Comparison of ENCODE assay signal across 17 cellular contexts in the genomic region with DNA sequence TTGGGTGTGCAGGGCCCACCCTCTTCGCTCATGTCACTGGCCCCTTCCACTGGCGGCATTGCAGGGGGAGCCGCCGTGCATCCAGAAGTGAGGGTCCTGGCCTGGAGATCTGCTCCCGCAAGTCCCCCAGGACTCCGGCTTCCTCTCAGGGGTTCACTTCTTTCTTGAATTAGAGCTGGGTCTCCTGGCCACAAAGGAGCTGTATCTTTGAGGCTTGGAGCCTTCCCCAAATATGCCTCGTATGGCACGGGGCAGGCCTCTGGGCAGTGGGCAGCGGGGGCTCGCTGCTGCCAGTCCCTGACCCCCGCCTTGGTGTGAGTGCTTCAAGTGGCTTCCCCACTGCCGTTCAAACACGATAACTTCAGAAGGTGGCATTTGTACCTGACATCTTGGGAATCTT. TPM values are rescaled to one million over a fixed set of nuclear protein-coding genes. Genes with fewer than 3 reads are reported as not detected.
DNase-seq lines count a peak whose midpoint lies in the region; ATAC-seq and TF ChIP-seq lines count a peak whose summit lies in the region.
"Had no signal": no experiment of that assay in that cellular context is flagged by ENCODE, and none has a peak within 500 bp of the region (broad histone marks: within the 10 kb centered on the region; RNA-seq: fewer than 3 reads in every experiment).

No MANE protein-coding gene starts in this region.

- peaks cover 9% of the 10 kb centered on the region for H3K27me3 Mint-ChIP-seq in activated CD8-positive, alpha-beta memory T cell treated with anti-CD3 and anti-CD28 coated beads, Interleukin-2, amount 10 ng/mL, durations not matched to agents 7 days and 5 days
- peaks cover 2% of the 10 kb centered on the region; the same call in 1 of the 2 replicates for H3K27me3 Mint-ChIP-seq in HFFc6 (ENCODE audit: insufficient read depth)

- no peak for DNase-seq in activated CD8-positive, alpha-beta memory T cell treated with anti-CD3 and anti-CD28 coated beads, Interleukin-2, amount 10 ng/mL, durations not matched to agents 7 days and 5 days
- DNase-seq in activated CD8-positive, alpha-beta memory T cell treated with anti-CD3 and anti-CD28 coated beads for 24 hours = no peak
- peak; percentile 35 for DNase-seq in islet precursor cell
- no peak for DNase-seq in smooth muscle cell (lab: John Stamatoyannopoulos, UW; ENCODE audit: unreplicated experiment)
- DNase-seq in HFFc6 = no peak
- DNase-seq in NCI-H510A (lab: John Stamatoyannopoulos, UW) = no peak
- no peak for DNase-seq in prostate gland (ENCODE audit: low spot score)
- DNase-seq: ACHN; kidney glomerular epithelial cell; NCI-H1048; NCI-H2107; NCI-H82; stimulated activated CD4-positive, alpha-beta T cell treated with anti-CD3 and anti-CD28 coated beads, Interleukin-2, amount 100 ng/mL, for 48 hours; T-helper 9 cell had no signal

- CTCF ChIA-PET in activated CD8-positive, alpha-beta memory T cell treated with anti-CD3 and anti-CD28 coated beads, Interleukin-2, amount 10 ng/mL, durations not matched to agents 7 days and 5 days (lab: Charles Lee) = interaction anchor here (0.7 to 3.1 kb wide), 10 partner anchors 8 to 121 kb away, joined by 3 to 12 read pairs (median 3); no protein-coding TSS in a partner anchor

- H3K9me3 ChIP-seq in OCI-LY3 (ENCODE audit: insufficient read depth, low read length) (no peaks in the 10 kb centered on the region; the same call in 1 of the 2 replicates), smooth muscle cell (replicated peaks; ENCODE audit: low read depth) (no peaks in the 10 kb centered on the region), prostate gland (no peaks in the 10 kb centered on the region)

- TF ChIP-seq POLR2A in prostate gland (IDR thresholded peaks at IDR 0.05) = no peak

- no peak overlapping the region for H3K4me2 ChIP-seq in OCI-LY3 (ENCODE audit: low read length)
- no peak overlapping the region for H3K4me2 ChIP-seq in smooth muscle cell

- no peaks in the 10 kb centered on the region for H3K27me3 ChIP-seq in OCI-LY3 (ENCODE audit: low read depth, low read length)
- no peaks in the 10 kb centered on the region for H3K27me3 ChIP-seq in smooth muscle cell (ENCODE audit: low read depth)
- no peaks in the 10 kb centered on the region for H3K27me3 ChIP-seq in prostate gland (replicated peaks; ENCODE audit: insufficient read depth)

- no peak for TF ChIP-seq CTCF in OCI-LY3 (IDR thresholded peaks at IDR 0.05; ENCODE audit: low read depth, low read length)
- no peak for TF ChIP-seq CTCF in smooth muscle cell (IDR thresholded peaks at IDR 0.05; ENCODE audit: borderline replicate concordance, insufficient read depth, poor library complexity, severe bottlenecking)
- TF ChIP-seq CTCF in HFFc6 (IDR thresholded peaks at IDR 0.05) = no peak
- no peak for TF ChIP-seq CTCF in prostate gland (IDR thresholded peaks at IDR 0.05)

- intact Hi-C loops in prostate gland (cut with DNase I) = no loop called here

- H3K4me3 ChIP-seq in OCI-LY3 (ENCODE audit: low read length) (no peak overlapping the region), smooth muscle cell (no peak overlapping the region), prostate gland (no peak overlapping the region)

- no peak overlapping the region for H3K9ac ChIP-seq in OCI-LY3 (ENCODE audit: low read length)
- no peak overlapping the region for H3K9ac ChIP-seq in smooth muscle cell (ENCODE audit: low read depth)

- H3F3A ChIP-seq in smooth muscle cell (ENCODE audit: low read depth) = peaks cover 12% of the 10 kb centered on the region

- H3K9me3 Mint-ChIP-seq in activated CD8-positive, alpha-beta memory T cell treated with anti-CD3 and anti-CD28 coated beads, Interleukin-2, amount 10 ng/mL, durations not matched to agents 7 days and 5 days (ENCODE audit: low read depth) = no peaks in the 10 kb centered on the region
- no peaks in the 10 kb centered on the region for H3K9me3 Mint-ChIP-seq in HFFc6

- peaks cover 2% of the 10 kb centered on the region for H3K36me3 Mint-ChIP-seq in activated CD8-positive, alpha-beta memory T cell treated with anti-CD3 and anti-CD28 coated beads, Interleukin-2, amount 10 ng/mL, durations not matched to agents 7 days and 5 days
- H3K36me3 Mint-ChIP-seq in HFFc6 (ENCODE audit: low read depth) = no peaks in the 10 kb centered on the region

- no peak for ATAC-seq in activated CD8-positive, alpha-beta memory T cell treated with anti-CD3 and anti-CD28 coated beads, Interleukin-2, amount 10 ng/mL, durations not matched to agents 7 days and 5 days

- no peaks in the 10 kb centered on the region for H3K36me3 ChIP-seq in OCI-LY3 (replicated peaks; ENCODE audit: low read depth, low read length)
- no peaks in the 10 kb centered on the region for H3K36me3 ChIP-seq in smooth muscle cell (ENCODE audit: low read depth)
- H3K36me3 ChIP-seq in prostate gland = no peaks in the 10 kb centered on the region

- peak overlapping the region; percentile 43 for H3K27ac Mint-ChIP-seq in activated CD8-positive, alpha-beta memory T cell treated with anti-CD3 and anti-CD28 coated beads, Interleukin-2, amount 10 ng/mL, durations not matched to agents 7 days and 5 days
- no peak overlapping the region for H3K27ac Mint-ChIP-seq in HFFc6

- no peak overlapping the region for H2AFZ ChIP-seq in OCI-LY3 (ENCODE audit: low read depth, low read length)
- H2AFZ ChIP-seq in smooth muscle cell (ENCODE audit: low read depth) = no peak overlapping the region

- no peaks in the 10 kb centered on the region for H3K79me2 ChIP-seq in OCI-LY3 (ENCODE audit: low read length)
- peaks cover 4% of the 10 kb centered on the region for H3K79me2 ChIP-seq in smooth muscle cell (ENCODE audit: low read depth)

- H3K27ac ChIP-seq in OCI-LY3 (ENCODE audit: low read length) = peak overlapping the region; percentile 44
- H3K27ac ChIP-seq in smooth muscle cell (ENCODE audit: low read depth) = peak overlapping the region; percentile 46
- no peak overlapping the region for H3K27ac ChIP-seq in prostate gland

- H4K20me1 ChIP-seq in OCI-LY3 (ENCODE audit: insufficient read depth, low read length) (no peaks in the 10 kb centered on the region), smooth muscle cell (ENCODE audit: low read depth) (no peaks in the 10 kb centered on the region)

- no peak overlapping the region for H3K4me3 Mint-ChIP-seq in activated CD8-positive, alpha-beta memory T cell treated with anti-CD3 and anti-CD28 coated beads, Interleukin-2, amount 10 ng/mL, durations not matched to agents 7 days and 5 days
- no peak overlapping the region for H3K4me3 Mint-ChIP-seq in HFFc6

- H3K4me1 ChIP-seq in OCI-LY3 (ENCODE audit: low read length) (peaks cover 56% of the 10 kb centered on the region), smooth muscle cell (ENCODE audit: low read depth) (peaks cover 7% of the 10 kb centered on the region), prostate gland (replicated peaks) (peaks cover 3% of the 10 kb centered on the region)

- WGBS in smooth muscle cell (ENCODE audit: low lambda C conversion rate) = 97% methylated on average over 13 of the region's 13 CpGs
- 92% methylated on average over 13 of the region's 13 CpGs for WGBS in prostate gland

- H3K4me1 Mint-ChIP-seq in activated CD8-positive, alpha-beta memory T cell treated with anti-CD3 and anti-CD28 coated beads, Interleukin-2, amount 10 ng/mL, durations not matched to agents 7 days and 5 days = peaks cover 76% of the 10 kb centered on the region
- peaks cover 24% of the 10 kb centered on the region for H3K4me1 Mint-ChIP-seq in HFFc6 (ENCODE audit: low read depth)

RNA-seq across cellular contexts. Expression of a gene that starts 7.4 kb away (rescaled TPM):
- total RNA-seq in activated CD8-positive, alpha-beta memory T cell treated with anti-CD3 and anti-CD28 coated beads, Interleukin-2, amount 10 ng/mL, durations not matched to agents 7 days and 5 days = 100 to 1,000 TPM in 1 of 2 experiments, 10 to 100 TPM in 1; 53.7 to 166 TPM
- 392 and 393 TPM in 2 replicates for total RNA-seq in smooth muscle cell
- 3,295 and 4,132 TPM in 2 replicates for polyA plus RNA-seq in smooth muscle cell
- total RNA-seq in HFFc6 (2021; fragmentation: NEBNext Ultra II Directional; extraction: Animal tissue kit (Norgen Biotek cat#: 25700)) = 100 to 1,000 TPM; 399 to 531 (median 452) TPM
- total RNA-seq in prostate gland = 100 to 1,000 TPM; 123 to 477 TPM

RNA-seq across cellular contexts. Expression of a gene that starts 14.2 kb away (rescaled TPM):
- 100 to 1,000 TPM; 459 to 909 TPM for total RNA-seq in activated CD8-positive, alpha-beta memory T cell treated with anti-CD3 and anti-CD28 coated beads, Interleukin-2, amount 10 ng/mL, durations not matched to agents 7 days and 5 days
- total RNA-seq in smooth muscle cell = 355 TPM in 2 replicates
- polyA plus RNA-seq in smooth muscle cell = 599 and 726 TPM in 2 replicates
- 10 to 100 TPM; 23.5 to 36.1 (median 30.0) TPM for total RNA-seq in HFFc6 (2021; fragmentation: NEBNext Ultra II Directional; extraction: Animal tissue kit (Norgen Biotek cat#: 25700))
- total RNA-seq in prostate gland = 100 to 1,000 TPM in 1 of 2 donors, 10 to 100 TPM in 1; 73.9 to 182 TPM

RNA-seq across cellular contexts. Expression of a gene that starts 20.4 kb away (rescaled TPM):
- total RNA-seq in activated CD8-positive, alpha-beta memory T cell treated with anti-CD3 and anti-CD28 coated beads, Interleukin-2, amount 10 ng/mL, durations not matched to agents 7 days and 5 days = 1,000 to 10,000 TPM in 1 of 2 experiments, 100 to 1,000 TPM in 1; 646 to 1,401 TPM
- total RNA-seq in smooth muscle cell = 210 and 211 TPM in 2 replicates
- 1,227 and 1,486 TPM in 2 replicates for polyA plus RNA-seq in smooth muscle cell
- 100 to 1,000 TPM; 257 to 325 (median 291) TPM for total RNA-seq in HFFc6 (2021; fragmentation: NEBNext Ultra II Directional; extraction: Animal tissue kit (Norgen Biotek cat#: 25700))
- total RNA-seq in prostate gland = 100 to 1,000 TPM in 1 of 2 donors, 10 to 100 TPM in 1; 96.6 to 149 TPM

RNA-seq across cellular contexts. Expression of a gene that starts 28.7 kb away (rescaled TPM):
- total RNA-seq in activated CD8-positive, alpha-beta memory T cell treated with anti-CD3 and anti-CD28 coated beads, Interleukin-2, amount 10 ng/mL, durations not matched to agents 7 days and 5 days = not detected
- not detected in 2 replicates for total RNA-seq in smooth muscle cell
- not detected in 2 replicates for polyA plus RNA-seq in smooth muscle cell
- total RNA-seq in HFFc6 (2021; fragmentation: NEBNext Ultra II Directional; extraction: Animal tissue kit (Norgen Biotek cat#: 25700)) = not detected
- total RNA-seq in prostate gland = not detected
- total RNA-seq: activated CD8-positive, alpha-beta memory T cell treated with anti-CD3 and anti-CD28 coated beads for 36 hours; ureter had no signal

RNA-seq across cellular contexts. Expression of a gene that starts 39.1 kb away (rescaled TPM):
- total RNA-seq in activated CD8-positive, alpha-beta memory T cell treated with anti-CD3 and anti-CD28 coated beads, Interleukin-2, amount 10 ng/mL, durations not matched to agents 7 days and 5 days = 100 to 1,000 TPM; 214 to 229 TPM
- total RNA-seq in smooth muscle cell (8.6 and 18.2 TPM in 2 replicates), prostate gland (10 to 100 TPM; 18.4 to 63.1 TPM)
- 16.6 and 24.3 TPM in 2 replicates for polyA plus RNA-seq in smooth muscle cell
- 10 to 100 TPM in 4 of 6 experiments, 1 to 10 TPM in 2; 9.7 to 12.2 (median 11.4) TPM for total RNA-seq in HFFc6 (2021; fragmentation: NEBNext Ultra II Directional; extraction: Animal tissue kit (Norgen Biotek cat#: 25700))

Comparison
In these comparisons a context has a peak if more than half of its experiments do, and no peak if none do; other contexts are left out.
1. H3K27ac ChIP-seq: peak in OCI-LY3 (single experiment) and smooth muscle cell (single experiment); none in prostate gland (0 of 2).